In genomic region chr3:144756704-144757440, GRCh38 we compare ENCODE assay signal across 29 cellular contexts.
"Had no signal": no experiment of that assay in that cellular context is flagged by ENCODE, and none has a peak within 500 bp of the region (broad histone marks: within the 10 kb centered on the region; RNA-seq: fewer than 3 reads in every experiment).

No MANE protein-coding gene starts in this region.

- H3K27ac ChIP-seq: heart left ventricle, left lung, neutrophil, pancreas, prostate gland, sigmoid colon, stomach, thoracic aorta, tibial artery, upper lobe of right lung had no signal

- H3K4me3 Mint-ChIP-seq: immature natural killer cell; naive thymus-derived CD8-positive, alpha-beta T cell; nephron; neural crest cell had no signal

- H3K9me3 Mint-ChIP-seq: nephron, neural crest cell had no signal

- H3K4me1 ChIP-seq: heart left ventricle, left lung, pancreas, prostate gland, sigmoid colon, stomach, tibial artery, upper lobe of right lung had no signal

- H3K27ac Mint-ChIP-seq: immature natural killer cell; naive thymus-derived CD8-positive, alpha-beta T cell; nephron had no signal

- H3K36me3 ChIP-seq: heart left ventricle, left lung, neutrophil, pancreas, prostate gland, sigmoid colon, stomach, thoracic aorta, tibial artery, upper lobe of right lung had no signal

- H3K9me3 ChIP-seq: neutrophil, pancreas, prostate gland, thoracic aorta, tibial artery, upper lobe of right lung had no signal

- H3K4me1 Mint-ChIP-seq: immature natural killer cell; naive thymus-derived CD8-positive, alpha-beta T cell; neural crest cell had no signal

- H3K27me3 Mint-ChIP-seq: naive thymus-derived CD8-positive, alpha-beta T cell had no signal

- H3K4me3 ChIP-seq: heart left ventricle, left lung, lung, pancreas, prostate gland, sigmoid colon, stomach, thoracic aorta, tibial artery, upper lobe of right lung had no signal

- H3K27me3 ChIP-seq: heart left ventricle, left lung, neutrophil, pancreas, sigmoid colon, stomach, tibial artery, upper lobe of right lung had no signal

- ATAC-seq: heart left ventricle; left colon; left lung; naive thymus-derived CD8-positive, alpha-beta T cell; pancreas; right cardiac atrium; upper lobe of right lung had no signal

- DNase-seq: glutamatergic neuron; hypothalamus; immature natural killer cell; kidney; left colon; naive thymus-derived CD8-positive, alpha-beta T cell; occipital lobe; retina; sigmoid colon; small intestine; stimulated activated CD4-positive, alpha-beta T cell treated with anti-CD3 and anti-CD28 coated beads, Interleukin-1b, Interleukin-23, amount 100 ng/mL, for 48 hours; stimulated activated CD4-positive, alpha-beta T cell treated with anti-CD3 and anti-CD28 coated beads, Interleukin-2, amount 100 ng/mL, for 48 hours; stimulated activated CD4-positive, alpha-beta T cell treated with anti-CD3 and anti-CD28 coated beads, Interleukin-4, amount 100 ng/mL, for 4 hours; stimulated activated CD8-positive, alpha-beta memory T cell treated with anti-CD3 and anti-CD28 coated beads, Interleukin-4, amount 100 ng/mL, for 48 hours; stimulated activated naive CD4-positive, alpha-beta T cell; stomach; tibial artery; trophoblast cell; upper lobe of right lung had no signal
